18 cellular contexts compared by ENCODE assay signal in genomic region chr19:7806876-7807275, GRCh38. TPM values are rescaled to one million over a fixed set of nuclear protein-coding genes. Genes with fewer than 3 reads are reported as not detected.
DNase-seq lines count a peak whose midpoint lies in the region; ATAC-seq, FAIRE-seq and TF ChIP-seq lines count a peak whose summit lies in the region.
"Had no signal": no experiment of that assay in that cellular context is flagged by ENCODE, and none has a peak within 500 bp of the region (broad histone marks: within the 10 kb centered on the region; RNA-seq: fewer than 3 reads in every experiment).

No MANE protein-coding gene starts in this region.

- no peak overlapping the region for H3K27ac ChIP-seq in OCI-LY3 (ENCODE audit: low read length)
- 0 out of 2 replicates have a peak overlapping the region, but pooled peaks have one; percentile 22 for H3K27ac ChIP-seq in GM12878 (ENCODE audit: control insufficient read depth, insufficient read depth)
- H3K27ac ChIP-seq: C4-2B, GM23248 had no signal

- H4K20me1 ChIP-seq in OCI-LY3 (ENCODE audit: insufficient read depth, low read length) (no peaks in the 10 kb centered on the region), GM12878 (ENCODE audit: control insufficient read depth, insufficient read depth) (no peaks in the 10 kb centered on the region)

- no peak for TF ChIP-seq EP300 in GM12878 (IDR thresholded peaks at IDR 0.05; ENCODE audit: borderline replicate concordance in 1 of 2, control insufficient read depth in 1 of 2, low read depth in 2 of 2, low read length in 2 of 2)

- intact Hi-C loops in GM12878 (cut with micrococcal nuclease; ENCODE audit: unreplicated experiment) = loop anchor here (5.0 kb wide), 2 partner anchors 105 to 705 kb away; partner anchors contain the start of gene FCER2

- CTCF ChIA-PET in GM12878 (lab: Yijun Ruan, JAX) = interaction anchor here (1.5 kb wide), 1 partner anchor 126 kb away, joined by 3 read pairs; the partner anchor contains the start of gene TRAPPC5

- H3K9ac ChIP-seq in OCI-LY3 (ENCODE audit: low read length) = no peak overlapping the region
- H3K9ac ChIP-seq in GM12878 (ENCODE audit: control insufficient read depth, insufficient read depth, low read length) = no peak overlapping the region
- H3K9ac ChIP-seq: GM23248 had no signal

- no peak overlapping the region for H3K4me3 ChIP-seq in OCI-LY3 (ENCODE audit: low read length)
- H3K4me3 ChIP-seq in GM12878 = no peak overlapping the region
- H3K4me3 ChIP-seq: GM23248 had no signal

- DNase-seq in GM12892 (ENCODE audit: insufficient read length) (no peak), GM12878 (ENCODE audit: low read depth, low spot score) (no peak), mesenteric fat pad (ENCODE audit: low spot score) (peak; percentile 51), putamen (ENCODE audit: low spot score) (no peak), medulla oblongata (ENCODE audit: extremely low spot score) (no peak)
- DNase-seq in stimulated activated CD4-positive, alpha-beta T cell treated with anti-CD3 and anti-CD28 coated beads, Interleukin-2, amount 100 ng/mL, for 48 hours = no peak
- DNase-seq: ACHN, BE2C, DMS79 treated with DMSO at 0.1 percent for 48 hours, EL, GM23248, H7 had no signal

- in situ Hi-C loops in GM12878 (cut with MboI) = no loop called here

- SMC1A ChIA-PET in GM12878 (lab: Charles Lee; ENCODE audit: uncharacterized antibody, unreplicated experiment) = interaction anchor here (1.0 kb wide), 1 partner anchor 13 kb away, joined by 3 read pairs; no protein-coding TSS in a partner anchor

- no peak for TF ChIP-seq POLR2A in GM12892 (IDR thresholded peaks at IDR 0.05; ENCODE audit: low read depth, low read length)
- no peak for TF ChIP-seq POLR2A in GM12878 (IDR thresholded peaks at IDR 0.05; ENCODE audit: low read depth, low read length)

- H3K4me2 ChIP-seq in OCI-LY3 (ENCODE audit: low read length) (peak overlapping the region; percentile 57; the same call in 1 of the 2 replicates), GM12878 (ENCODE audit: control insufficient read depth, insufficient read depth) (peak overlapping the region; percentile 44; the same call in 1 of the 2 replicates)

- 63% methylated on average over 9 of the region's 9 CpGs for WGBS in GM12878 (ENCODE audit: insufficient coverage, insufficient replicate concordance, low lambda C conversion rate, missing lambda C conversion rate)

- no peak for TF ChIP-seq RAD21 in GM12878 (IDR thresholded peaks at IDR 0.05; ENCODE audit: insufficient read depth, low read depth, low read length)

- ATAC-seq in GM12878 = no peak
- no peak for ATAC-seq in HG02623 (IDR thresholded peaks at IDR 0.05; ENCODE audit: unreplicated experiment)

- POLR2A ChIA-PET in GM12878 (lab: Charles Lee) = interaction anchor here (0.6 kb wide), 1 partner anchor 107 kb away, joined by 3 read pairs; no protein-coding TSS in a partner anchor

- H3K36me3 ChIP-seq in OCI-LY3 (replicated peaks; ENCODE audit: low read depth, low read length) (no peaks in the 10 kb centered on the region), GM12878 (ENCODE audit: control insufficient read depth in 2 of 2, insufficient read depth in 2 of 2, low read length in 1 of 2) (no peaks in the 10 kb centered on the region)
- H3K36me3 ChIP-seq: BE2C had no signal

- H3K4me1 ChIP-seq in OCI-LY3 (ENCODE audit: low read length) = peaks cover 17% of the 10 kb centered on the region
- H3K4me1 ChIP-seq in GM12878 (ENCODE audit: control insufficient read depth, insufficient read depth, low read length) = peaks cover 15% of the 10 kb centered on the region
- H3K4me1 ChIP-seq: BE2C had no signal

- no TSS peak for BruUV-seq in GM12878 (replicated peaks; lab: Mats Ljungman, UMichigan)

- H2AFZ ChIP-seq in OCI-LY3 (ENCODE audit: low read depth, low read length) (no peak overlapping the region), GM12878 (ENCODE audit: control insufficient read depth, low read depth, low read length) (no peak overlapping the region)
- H2AFZ ChIP-seq: GM23248 had no signal

- H3K79me2 ChIP-seq in OCI-LY3 (ENCODE audit: low read length) (no peaks in the 10 kb centered on the region), GM12878 (ENCODE audit: control insufficient read depth, insufficient read depth, low read length) (no peaks in the 10 kb centered on the region)

- FAIRE-seq in GM12892 (lab: Jason Lieb, UNC) (peak; percentile 81), GM12878 (lab: Jason Lieb, UNC) (no peak)
- FAIRE-seq: G401.6 had no signal

- TF ChIP-seq CTCF in OCI-LY3 (IDR thresholded peaks at IDR 0.05; ENCODE audit: low read depth, low read length) = no peak
- no peak for TF ChIP-seq CTCF in GM12878 (IDR thresholded peaks at IDR 0.05 in 2 of 3, conservative IDR thresholded peaks at IDR 0.05 in 1 of 3; ENCODE audit: control insufficient read depth in 2 of 3, extremely low read depth in 1 of 3, insufficient read depth in 1 of 3, low read depth in 3 of 3, low read length in 3 of 3)

- RAD21 ChIA-PET in GM12878 (lab: Charles Lee; ENCODE audit: unreplicated experiment) = no interaction called here

- H3K9me3 ChIP-seq in OCI-LY3 (ENCODE audit: insufficient read depth, low read length) = peaks cover 15% of the 10 kb centered on the region; the same call in 1 of the 2 replicates
- H3K9me3 ChIP-seq in GM12878 (replicated peaks; ENCODE audit: control insufficient read depth, insufficient read depth, low read length) = peaks cover 14% of the 10 kb centered on the region
- H3K9me3 ChIP-seq: BE2C had no signal

- H3K27me3 ChIP-seq in OCI-LY3 (ENCODE audit: low read depth, low read length) (peaks cover 64% of the 10 kb centered on the region), GM12878 (replicated peaks in 1 of 2; ENCODE audit: control insufficient read depth in 2 of 2, insufficient read depth in 2 of 2, low read length in 1 of 2) (no peaks in the 10 kb centered on the region)

RNA-seq across cellular contexts. Expression of gene EVI5L, which starts 23.1 kb away (rescaled TPM):
- polyA plus RNA-seq in GM12892 (2012; ENCODE audit: missing spikeins) = 7.0 TPM
- total RNA-seq in GM12878 (2013; cell fraction: nucleolus; rRNA removed) = 11.0 and 11.1 TPM in 2 replicates
- total RNA-seq in GM12878 (2014; rRNA removed) (8.2 and 8.8 TPM in 2 replicates), GM12878 (2014; rRNA removed; fragmentation: Illumina TruSeq; extraction: Trizol) (5.7 and 6.4 TPM in 2 replicates), GM12878 (2021) (11.6 and 13.8 TPM in 2 replicates), mesenteric fat pad (15.4 TPM)
- polyA plus RNA-seq in GM12878 (2011; ENCODE audit: low read depth) = 2.1 TPM
- polyA plus RNA-seq in GM12878 (2011; rRNA removed) (1.9 and 4.3 TPM in 2 replicates), GM12878 (2014; fragmentation: Illumina TruSeq; extraction: Trizol) (3.4 and 5.5 TPM in 2 replicates), GM12878 (2014; fragmentation: Nextera tagmentation; extraction: Ambion mirVana) (under 1 TPM; 0.23 to 0.33 TPM), GM12878 (2014; rRNA removed) (10.4 and 10.8 TPM in 2 replicates), GM12878 (2016; fragmentation: Nextera tagmentation; extraction: Ambion mirVana) (1 to 10 TPM; 2.0 to 4.6 TPM)
- 7.1 and 7.3 TPM in 2 replicates for polyA plus RNA-seq in GM12878 (2011; cell fraction: cytosol; rRNA removed)
- 7.9 and 9.6 TPM in 2 replicates for polyA plus RNA-seq in GM12878 (2011; cell fraction: nucleus; rRNA removed)
- 5.7 and 6.0 TPM in 2 replicates for polyA plus RNA-seq in GM12878 (2012)
- 4.2 and 12.3 TPM in 2 replicates for polyA minus RNA-seq in GM12878 (2011; rRNA and poly(A)+ RNA removed)
- polyA minus RNA-seq in GM12878 (2011; cell fraction: cytosol; rRNA and poly(A)+ RNA removed) = 1.3 and 2.2 TPM in 2 replicates
- 4.1 and 6.5 TPM in 2 replicates for polyA minus RNA-seq in GM12878 (2011; cell fraction: nucleus; rRNA and poly(A)+ RNA removed)

RNA-seq across cellular contexts. Expression of gene CLEC4M, which starts 43.8 kb away (rescaled TPM):
- polyA plus RNA-seq in GM12892 (2012; ENCODE audit: missing spikeins) = 0.25 TPM
- total RNA-seq in GM12878 (2013; cell fraction: nucleolus; rRNA removed) = not detected in 2 replicates
- total RNA-seq in GM12878 (2014; rRNA removed) (0.11 and 0.44 TPM in 2 replicates), GM12878 (2014; rRNA removed; fragmentation: Illumina TruSeq; extraction: Trizol) (0.18 and 0.32 TPM in 2 replicates), GM12878 (2021) (0.16 and 0.31 TPM in 2 replicates), mesenteric fat pad (not detected)
- polyA plus RNA-seq in GM12878 (2011; ENCODE audit: low read depth) = 0.16 TPM
- polyA plus RNA-seq in GM12878 (2011; rRNA removed) (not detected in 2 replicates), GM12878 (2014; fragmentation: Illumina TruSeq; extraction: Trizol) (0.12 and 0.17 TPM in 2 replicates), GM12878 (2014; fragmentation: Nextera tagmentation; extraction: Ambion mirVana) (under 1 TPM; 0.38 to 0.42 TPM), GM12878 (2014; rRNA removed) (0.37 and 0.60 TPM in 2 replicates), GM12878 (2016; fragmentation: Nextera tagmentation; extraction: Ambion mirVana) (under 1 TPM; 0.23 to 0.25 TPM)
- polyA plus RNA-seq in GM12878 (2011; cell fraction: cytosol; rRNA removed) = not detected in 2 replicates
- 0.21 and 0.28 TPM in 2 replicates for polyA plus RNA-seq in GM12878 (2011; cell fraction: nucleus; rRNA removed)
- polyA plus RNA-seq in GM12878 (2012) = 0.12 and 0.20 TPM in 2 replicates
- not detected in 2 replicates for polyA minus RNA-seq in GM12878 (2011; rRNA and poly(A)+ RNA removed)
- not detected in 2 replicates for polyA minus RNA-seq in GM12878 (2011; cell fraction: cytosol; rRNA and poly(A)+ RNA removed)
- polyA minus RNA-seq in GM12878 (2011; cell fraction: nucleus; rRNA and poly(A)+ RNA removed) = not detected in 2 replicates
- total RNA-seq: CD4-positive, alpha-beta memory T cell; GM23248; H7 had no signal
- polyA plus RNA-seq: CD4-positive, alpha-beta memory T cell; GM23248 had no signal

RNA-seq across cellular contexts. Expression of gene CD209, which starts 59.5 kb away (rescaled TPM):
- 0.23 TPM for polyA plus RNA-seq in GM12892 (2012; ENCODE audit: missing spikeins)
- total RNA-seq in GM12878 (2013; cell fraction: nucleolus; rRNA removed) = not detected in 2 replicates
- 0.05 and 0.11 TPM in 2 replicates for total RNA-seq in GM12878 (2014; rRNA removed)
- 0.05 TPM in 1 of 2 replicates, not detected in the other for total RNA-seq in GM12878 (2014; rRNA removed; fragmentation: Illumina TruSeq; extraction: Trizol)
- 0.16 and 0.21 TPM in 2 replicates for total RNA-seq in GM12878 (2021)
- polyA plus RNA-seq in GM12878 (2011; ENCODE audit: low read depth) = not detected
- not detected in 2 replicates for polyA plus RNA-seq in GM12878 (2011; rRNA removed)
- not detected in 2 replicates for polyA plus RNA-seq in GM12878 (2011; cell fraction: cytosol; rRNA removed)
- polyA plus RNA-seq in GM12878 (2011; cell fraction: nucleus; rRNA removed) = not detected in 2 replicates
- polyA plus RNA-seq in GM12878 (2012) = 0.08 TPM in 1 of 2 replicates, not detected in the other
- 0.06 and 0.12 TPM in 2 replicates for polyA plus RNA-seq in GM12878 (2014; fragmentation: Illumina TruSeq; extraction: Trizol)
- polyA plus RNA-seq in GM12878 (2014; fragmentation: Nextera tagmentation; extraction: Ambion mirVana) = under 1 TPM; 0.04 to 0.10 TPM
- polyA plus RNA-seq in GM12878 (2014; rRNA removed) = 0.04 and 0.05 TPM in 2 replicates
- under 1 TPM in 1 of 2 experiments, not detected in 1; 0.08 TPM for polyA plus RNA-seq in GM12878 (2016; fragmentation: Nextera tagmentation; extraction: Ambion mirVana)
- not detected in 2 replicates for polyA minus RNA-seq in GM12878 (2011; rRNA and poly(A)+ RNA removed)
- polyA minus RNA-seq in GM12878 (2011; cell fraction: cytosol; rRNA and poly(A)+ RNA removed) = not detected in 2 replicates
- polyA minus RNA-seq in GM12878 (2011; cell fraction: nucleus; rRNA and poly(A)+ RNA removed) = not detected in 2 replicates
- total RNA-seq in mesenteric fat pad = 63.5 TPM
- total RNA-seq: A172, GM23248, H7 had no signal
- polyA plus RNA-seq: CD4-positive, alpha-beta memory T cell; GM23248 had no signal

Comparison
In these comparisons a context has a peak if more than half of its experiments do, and no peak if none do; other contexts are left out.
1. RNA of gene CD209, which starts 59.5 kb away (total RNA-seq): 63.5 TPM in mesenteric fat pad (single experiment); 0.05 to 0.21 TPM in GM12878; every median in the first group is over 10 times any median in the second.